Comparison of ENCODE assay signal across 8 cellular contexts in genomic region chr9:131397100-131397790, GRCh38. TPM values are rescaled to one million over a fixed set of nuclear protein-coding genes. Genes with fewer than 3 reads are reported as not detected.
DNase-seq lines count a peak whose midpoint lies in the region; ATAC-seq and TF ChIP-seq lines count a peak whose summit lies in the region.

No MANE protein-coding gene starts in this region.

- POLR2A ChIA-PET in activated CD8-positive, alpha-beta T cell treated with anti-CD3 and anti-CD28 coated beads, Interleukin-2, amount 10 ng/mL, durations not matched to agents 7 days and 5 days (lab: Charles Lee), result interaction anchor here (0.6 to 3.1 kb wide), 8 partner anchors 9 to 876 kb away, joined by 3 to 21 read pairs (median 4); no protein-coding TSS in a partner anchor

- H3K4me1 ChIP-seq in iPS-20b (ENCODE audit: insufficient read depth, low read length), result peaks cover 38% of the 10 kb centered on the region
- peaks cover 55 to 78% of the 10 kb centered on the region in 2 donors for H3K4me1 ChIP-seq in thoracic aorta (ENCODE audit: control insufficient read depth in 1 of 2, low read depth in 2 of 2)

- H3K27me3 ChIP-seq in iPS-20b (ENCODE audit: insufficient read depth, low read length) (no peaks in the 10 kb centered on the region), thoracic aorta (replicated peaks; ENCODE audit: insufficient read depth) (no peaks in the 10 kb centered on the region)

- no peak for TF ChIP-seq CTCF in thoracic aorta (IDR thresholded peaks at IDR 0.05)

- no peak overlapping the region for H3K27ac ChIP-seq in iPS-20b (ENCODE audit: low read length)
- H3K27ac ChIP-seq in thoracic aorta, result peak overlapping the region; percentile 95 to 97

- H3K9ac ChIP-seq in iPS-20b (ENCODE audit: low read depth, low read length), result peak overlapping the region; percentile 65; the same call in 1 of the 2 replicates

- H3K36me3 Mint-ChIP-seq in activated T-cell treated with anti-CD3 and anti-CD28 coated beads, Interleukin-2, amount 50 U/mL, for 24 hours (ENCODE audit: low read depth), result peaks cover 50% of the 10 kb centered on the region
- peaks cover 44% of the 10 kb centered on the region for H3K36me3 Mint-ChIP-seq in activated CD8-positive, alpha-beta T cell treated with anti-CD3 and anti-CD28 coated beads, Interleukin-2, amount 10 ng/mL, durations not matched to agents 7 days and 5 days (ENCODE audit: low read depth)

- CTCF ChIA-PET in activated CD8-positive, alpha-beta T cell treated with anti-CD3 and anti-CD28 coated beads, Interleukin-2, amount 10 ng/mL, durations not matched to agents 7 days and 5 days (lab: Charles Lee), result interaction anchor here (0.7 to 3.9 kb wide), 9 partner anchors 8 to 61 kb away, joined by 3 to 33 read pairs (median 4); no protein-coding TSS in a partner anchor

- H3K27me3 Mint-ChIP-seq in activated T-cell treated with anti-CD3 and anti-CD28 coated beads, Interleukin-2, amount 50 U/mL, for 24 hours, result no peaks in the 10 kb centered on the region
- H3K27me3 Mint-ChIP-seq in activated CD8-positive, alpha-beta T cell treated with anti-CD3 and anti-CD28 coated beads, Interleukin-2, amount 10 ng/mL, durations not matched to agents 7 days and 5 days (ENCODE audit: low read depth), result no peaks in the 10 kb centered on the region

- peaks cover 70% of the 10 kb centered on the region for H3K4me1 Mint-ChIP-seq in activated T-cell treated with anti-CD3 and anti-CD28 coated beads, Interleukin-2, amount 50 U/mL, for 24 hours (ENCODE audit: low read depth)
- peaks cover 82% of the 10 kb centered on the region for H3K4me1 Mint-ChIP-seq in activated CD8-positive, alpha-beta T cell treated with anti-CD3 and anti-CD28 coated beads, Interleukin-2, amount 10 ng/mL, durations not matched to agents 7 days and 5 days (ENCODE audit: low read depth)

- H3K9me3 Mint-ChIP-seq in activated T-cell treated with anti-CD3 and anti-CD28 coated beads, Interleukin-2, amount 50 U/mL, for 24 hours, result no peaks in the 10 kb centered on the region
- no peaks in the 10 kb centered on the region for H3K9me3 Mint-ChIP-seq in activated CD8-positive, alpha-beta T cell treated with anti-CD3 and anti-CD28 coated beads, Interleukin-2, amount 10 ng/mL, durations not matched to agents 7 days and 5 days (ENCODE audit: insufficient read depth)

- H3K9me3 ChIP-seq in iPS-20b (ENCODE audit: insufficient read depth, low read depth, low read length) (no peaks in the 10 kb centered on the region), thoracic aorta (no peaks in the 10 kb centered on the region)

- peak overlapping the region; percentile 85 for H3K4me3 ChIP-seq in iPS-20b (ENCODE audit: low read length)
- peak overlapping the region; percentile 94 for H3K4me3 ChIP-seq in thoracic aorta

- H3K27ac Mint-ChIP-seq in activated T-cell treated with anti-CD3 and anti-CD28 coated beads, Interleukin-2, amount 50 U/mL, for 24 hours, result peak overlapping the region; percentile 96
- H3K27ac Mint-ChIP-seq in activated CD8-positive, alpha-beta T cell treated with anti-CD3 and anti-CD28 coated beads, Interleukin-2, amount 10 ng/mL, durations not matched to agents 7 days and 5 days, result peak overlapping the region; percentile 89

- peaks cover 8% of the 10 kb centered on the region for H3K36me3 ChIP-seq in iPS-20b (ENCODE audit: insufficient read depth, low read depth, low read length)
- no peaks in the 10 kb centered on the region for H3K36me3 ChIP-seq in thoracic aorta

- DNase-seq in activated T-cell treated with anti-CD3 and anti-CD28 coated beads, Interleukin-2, amount 50 U/mL, for 24 hours, result no peak
- DNase-seq in activated T-cell treated with anti-CD3 and anti-CD28 coated beads for 4 hours (no peak), thoracic aorta (ENCODE audit: low spot score) (no peak), DMS 273 treated with DMSO at 0.1 percent for 48 hours (lab: John Stamatoyannopoulos, UW) (no peak), NCI-H187 (lab: John Stamatoyannopoulos, UW) (no peak)
- DNase-seq in activated CD8-positive, alpha-beta T cell treated with anti-CD3 and anti-CD28 coated beads, Interleukin-2, amount 10 ng/mL, durations not matched to agents 7 days and 5 days, result no peak
- no peak for DNase-seq in effector CD8-positive, alpha-beta T cell (lab: John Stamatoyannopoulos, UW)

- H3K4me3 Mint-ChIP-seq in activated T-cell treated with anti-CD3 and anti-CD28 coated beads, Interleukin-2, amount 50 U/mL, for 24 hours, result peak overlapping the region; percentile 92
- H3K4me3 Mint-ChIP-seq in activated CD8-positive, alpha-beta T cell treated with anti-CD3 and anti-CD28 coated beads, Interleukin-2, amount 10 ng/mL, durations not matched to agents 7 days and 5 days, result peak overlapping the region; percentile 97

- ATAC-seq in activated CD8-positive, alpha-beta T cell treated with anti-CD3 and anti-CD28 coated beads, Interleukin-2, amount 10 ng/mL, durations not matched to agents 7 days and 5 days, result no peak
- ATAC-seq in thoracic aorta (ENCODE audit: insufficient number of reproducible peaks, low FRiP score, low read depth), result no peak

RNA-seq across cellular contexts. Expression of gene PRRC2B, which starts 3.4 kb away (rescaled TPM):
- total RNA-seq in activated CD8-positive, alpha-beta T cell treated with anti-CD3 and anti-CD28 coated beads, Interleukin-2, amount 10 ng/mL, durations not matched to agents 7 days and 5 days, result 100 to 1,000 TPM; 215 to 216 TPM
- total RNA-seq in thoracic aorta, result 100 to 1,000 TPM; 162 to 198 TPM
